Comparison of ENCODE assay signal across 1 cellular context in genomic region chr17:63600569-63601438, GRCh38.
TF ChIP-seq lines count a peak whose summit lies in the region.

TACO1 (plus strand) TSS chr17:63600895; CDS start chr17:63601084, 189 bp downstream.

TF ChIP-seq in K562, 482 proteins besides CTCF, POLR2A, EP300 and RAD21 (continued from another document and continues in another):
- TF ChIP-seq RNF219 (CRISPR knock-in tag; IDR thresholded peaks at IDR 0.05), result no peak
- TF ChIP-seq SMAD3 (CRISPR knock-in tag; conservative IDR thresholded peaks at IDR 0.05), result peak; percentile 65; the same call in 1 of the 2 replicates
- TF ChIP-seq SREBF2 (CRISPR knock-in tag; IDR thresholded peaks at IDR 0.05), result no peak
- TF ChIP-seq GMEB1 (CRISPR knock-in tag; IDR thresholded peaks at IDR 0.05), result peak; percentile 45; the same call in 1 of the 2 replicates
- TF ChIP-seq UBTF (IDR thresholded peaks at IDR 0.05; ENCODE audit: borderline replicate concordance in 1 of 2, low read depth in 2 of 2, low read length in 2 of 2), result peak; percentile 28 to 87; a peak in 2 of 4 replicates
- peak; percentile 88 for TF ChIP-seq E2F8 (IDR thresholded peaks at IDR 0.05; ENCODE audit: low read depth, partially characterized antibody)
- TF ChIP-seq KAT8 (IDR thresholded peaks at IDR 0.05; ENCODE audit: low read depth), result peak; percentile 70; the same call in 1 of the 2 replicates
- no peak for TF ChIP-seq ATF4 (CRISPR knock-in tag; IDR thresholded peaks at IDR 0.05)
- no peak for TF ChIP-seq ZNF3 (CRISPR knock-in tag; IDR thresholded peaks at IDR 0.05)
- 0 out of 2 replicates have a peak, but pooled peaks have one; percentile 30 for TF ChIP-seq BCL6 (CRISPR knock-in tag; IDR thresholded peaks at IDR 0.05)
- no peak for TF ChIP-seq TSHZ1 (CRISPR knock-in tag; IDR thresholded peaks at IDR 0.05)
- TF ChIP-seq ZNF282 (CRISPR knock-in tag; IDR thresholded peaks at IDR 0.05), result no peak
- no peak; the same call in 1 of the 2 replicates for TF ChIP-seq TARDBP (IDR thresholded peaks at IDR 0.05)
- peak; percentile 46; the same call in 1 of the 2 replicates for TF ChIP-seq ETV1 (tag; conservative IDR thresholded peaks at IDR 0.05; ENCODE audit: low read depth)
- peak; percentile 64 for TF ChIP-seq JUN (IDR thresholded peaks at IDR 0.05; ENCODE audit: borderline replicate concordance, low read depth, low read length)
- no peak; the same call in 1 of the 2 replicates for TF ChIP-seq JUN (CRISPR knock-in tag; IDR thresholded peaks at IDR 0.05; ENCODE audit: borderline replicate concordance)
- no peak for TF ChIP-seq IRF1 (CRISPR knock-in tag; IDR thresholded peaks at IDR 0.05; ENCODE audit: borderline replicate concordance)
- peak; percentile 73; the same call in 1 of the 2 replicates for TF ChIP-seq JUND (IDR thresholded peaks at IDR 0.05; ENCODE audit: borderline replicate concordance, low read depth, low read length)
- TF ChIP-seq JUND (tag; IDR thresholded peaks at IDR 0.05; ENCODE audit: borderline replicate concordance, low read depth, low read length), result no peak; the same call in 2 of the 3 replicates
- TF ChIP-seq BCLAF1 (IDR thresholded peaks at IDR 0.05; ENCODE audit: borderline replicate concordance in 1 of 2, control insufficient read depth in 1 of 2, low read depth in 2 of 2, low read length in 1 of 2), result peak in 1 of 2 experiments; percentile 97; a peak in 2 of 4 replicates
- no peak for TF ChIP-seq ZNF133 (CRISPR knock-in tag; IDR thresholded peaks at IDR 0.05)
- peak in 1 of 2 experiments; percentile 76; a peak in 2 of 4 replicates for TF ChIP-seq HDAC1 (IDR thresholded peaks at IDR 0.05)
- TF ChIP-seq ZBTB9 (CRISPR knock-in tag; IDR thresholded peaks at IDR 0.05), result no peak; the same call in 1 of the 2 replicates
- TF ChIP-seq CBX3 (IDR thresholded peaks at IDR 0.05; ENCODE audit: borderline replicate concordance in 1 of 2, low read length in 2 of 2), result peak in 1 of 2 experiments; percentile 98; a peak in 2 of 3 replicates
- TF ChIP-seq RB1 (IDR thresholded peaks at IDR 0.05; ENCODE audit: low read depth), result peak; percentile 93
- TF ChIP-seq ZNF586 (CRISPR knock-in tag; conservative IDR thresholded peaks at IDR 0.05), result no peak
- no peak for TF ChIP-seq POLR2AphosphoS2 (IDR thresholded peaks at IDR 0.05; ENCODE audit: low read length)
- TF ChIP-seq LARP7 (IDR thresholded peaks at IDR 0.05), result no peak
- no peak for TF ChIP-seq ERF (CRISPR knock-in tag; IDR thresholded peaks at IDR 0.05)
- TF ChIP-seq CHD1 (IDR thresholded peaks at IDR 0.05; ENCODE audit: low read length), result no peak
- no peak for TF ChIP-seq TRIM28 (IDR thresholded peaks at IDR 0.05)
- no peak for TF ChIP-seq CHD4 (IDR thresholded peaks at IDR 0.05; ENCODE audit: insufficient read depth, insufficient replicate concordance, low read depth, low read length, poor library complexity, severe bottlenecking)
- no peak for TF ChIP-seq MITF (IDR thresholded peaks at IDR 0.05)
- peak in 1 of 2 experiments; percentile 63; a peak in 1 of 4 replicates for TF ChIP-seq RCOR1 (IDR thresholded peaks at IDR 0.05; ENCODE audit: borderline replicate concordance in 1 of 2, low read depth in 2 of 2, low read length in 2 of 2)
- peak; percentile 90 for TF ChIP-seq TAF9B (IDR thresholded peaks at IDR 0.05; ENCODE audit: partially characterized antibody)
- TF ChIP-seq ZBTB8A (IDR thresholded peaks at IDR 0.05; ENCODE audit: partially characterized antibody), result no peak
